ENCODE assay signal across 1 cellular context in the genomic region with DNA sequence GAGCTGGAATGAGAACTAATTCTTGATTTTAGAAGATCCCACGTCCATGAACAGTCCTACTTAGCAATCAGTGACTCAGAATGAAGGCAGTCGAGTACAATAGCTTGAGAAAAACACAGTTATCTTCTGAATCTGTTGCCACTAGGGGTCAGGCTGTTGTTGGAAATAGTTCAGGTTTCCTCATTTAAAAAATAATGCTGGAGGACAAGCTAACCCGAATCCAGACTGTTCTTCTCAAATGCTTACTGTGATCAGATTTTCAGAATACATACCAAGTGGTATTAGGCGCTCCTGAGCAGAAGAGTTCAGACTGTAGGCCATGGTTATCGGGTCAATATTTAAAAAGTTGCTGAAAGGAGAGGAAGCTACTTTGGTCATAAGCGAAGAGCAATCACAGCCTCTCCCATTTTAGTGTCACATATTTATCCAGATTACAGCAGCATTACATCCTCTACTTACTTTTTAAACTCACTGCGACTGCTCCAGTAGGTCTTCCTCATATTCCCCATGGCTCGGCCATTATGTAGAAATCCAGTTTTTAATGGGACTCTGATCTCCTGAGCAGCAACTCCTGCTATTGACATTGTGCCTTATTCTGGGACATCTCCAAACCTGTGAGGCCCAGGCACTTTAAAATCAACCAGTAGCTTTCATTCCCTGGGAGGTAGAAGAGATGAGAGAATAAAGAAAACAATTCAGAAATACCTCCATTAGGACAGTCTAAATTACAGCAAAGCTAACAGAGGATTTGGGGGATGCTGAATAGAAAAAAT.
TF ChIP-seq lines count a peak whose summit lies in the region.

No MANE protein-coding gene starts in this region.

TF ChIP-seq in SK-N-SH, 30 proteins besides CTCF, POLR2A, EP300 and RAD21 (continued from another document):
- TF ChIP-seq FOXJ3 (CRISPR knock-in tag; IDR thresholded peaks at IDR 0.05) (no peak), MXI1 (IDR thresholded peaks at IDR 0.05; ENCODE audit: low read depth, low read length) (no peak), SMC3 (IDR thresholded peaks at IDR 0.05; ENCODE audit: low read depth, low read length) (peak; percentile 74), FOSL2 (IDR thresholded peaks at IDR 0.05; ENCODE audit: borderline replicate concordance, low read depth) (peak; percentile 55; the same call in 1 of the 2 replicates), JUND (IDR thresholded peaks at IDR 0.05) (peak; percentile 44; the same call in 1 of the 2 replicates), FOXM1 (IDR thresholded peaks at IDR 0.05; ENCODE audit: low read depth) (no peak), MEF2A (IDR thresholded peaks at IDR 0.05; ENCODE audit: borderline replicate concordance, low read depth) (no peak), RFX5 (IDR thresholded peaks at IDR 0.05; ENCODE audit: low read length) (peak; percentile 80), TAF1 (IDR thresholded peaks at IDR 0.05; ENCODE audit: borderline replicate concordance, low read depth, low read length) (no peak), POLR2AphosphoS5 (IDR thresholded peaks at IDR 0.05; ENCODE audit: low read depth, low read length) (no peak), RCOR1 (IDR thresholded peaks at IDR 0.05; ENCODE audit: low read length) (no peak), MAX (IDR thresholded peaks at IDR 0.05; ENCODE audit: low read depth) (no peak), NRF1 (IDR thresholded peaks at IDR 0.05; ENCODE audit: low read depth, low read length) (no peak), USF2 (IDR thresholded peaks at IDR 0.05; ENCODE audit: borderline replicate concordance, low read depth, low read length) (no peak), CHD2 (IDR thresholded peaks at IDR 0.05; ENCODE audit: low read length, partially characterized antibody) (no peak), YY1 (IDR thresholded peaks at IDR 0.05; ENCODE audit: low read depth) (no peak), SIN3A (IDR thresholded peaks at IDR 0.05; ENCODE audit: borderline replicate concordance, low read depth, low read length) (no peak), EZH2phosphoT487 (IDR thresholded peaks at IDR 0.05; ENCODE audit: borderline replicate concordance, low read depth) (no peak), GATA2 (CRISPR knock-in tag; IDR thresholded peaks at IDR 0.05) (peak; percentile 95)
- TF ChIP-seq, protein P1, sequence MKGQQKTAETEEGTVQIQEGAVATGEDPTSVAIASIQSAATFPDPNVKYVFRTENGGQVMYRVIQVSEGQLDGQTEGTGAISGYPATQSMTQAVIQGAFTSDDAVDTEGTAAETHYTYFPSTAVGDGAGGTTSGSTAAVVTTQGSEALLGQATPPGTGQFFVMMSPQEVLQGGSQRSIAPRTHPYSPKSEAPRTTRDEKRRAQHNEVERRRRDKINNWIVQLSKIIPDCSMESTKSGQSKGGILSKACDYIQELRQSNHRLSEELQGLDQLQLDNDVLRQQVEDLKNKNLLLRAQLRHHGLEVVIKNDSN (IDR thresholded peaks at IDR 0.05; ENCODE audit: borderline replicate concordance, low read depth) = no peak
- TF ChIP-seq, protein P2, sequence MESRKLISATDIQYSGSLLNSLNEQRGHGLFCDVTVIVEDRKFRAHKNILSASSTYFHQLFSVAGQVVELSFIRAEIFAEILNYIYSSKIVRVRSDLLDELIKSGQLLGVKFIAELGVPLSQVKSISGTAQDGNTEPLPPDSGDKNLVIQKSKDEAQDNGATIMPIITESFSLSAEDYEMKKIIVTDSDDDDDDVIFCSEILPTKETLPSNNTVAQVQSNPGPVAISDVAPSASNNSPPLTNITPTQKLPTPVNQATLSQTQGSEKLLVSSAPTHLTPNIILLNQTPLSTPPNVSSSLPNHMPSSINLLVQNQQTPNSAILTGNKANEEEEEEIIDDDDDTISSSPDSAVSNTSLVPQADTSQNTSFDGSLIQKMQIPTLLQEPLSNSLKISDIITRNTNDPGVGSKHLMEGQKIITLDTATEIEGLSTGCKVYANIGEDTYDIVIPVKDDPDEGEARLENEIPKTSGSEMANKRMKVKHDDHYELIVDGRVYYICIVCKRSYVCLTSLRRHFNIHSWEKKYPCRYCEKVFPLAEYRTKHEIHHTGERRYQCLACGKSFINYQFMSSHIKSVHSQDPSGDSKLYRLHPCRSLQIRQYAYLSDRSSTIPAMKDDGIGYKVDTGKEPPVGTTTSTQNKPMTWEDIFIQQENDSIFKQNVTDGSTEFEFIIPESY (IDR thresholded peaks at IDR 0.05; ENCODE audit: borderline replicate concordance, low read depth) = no peak
TF ChIP-seq in SK-N-SH: peak in this region for 7.
